Comparison of ENCODE assay signal across 11 cellular contexts in genomic region chr21:28793043-28793442, GRCh38.
A peak's percentile ranks its signal among the peaks of the same experiment; 100 is the strongest.
DNase-seq lines count a peak whose midpoint lies in the region; ATAC-seq and TF ChIP-seq lines count a peak whose summit lies in the region.
"Had no signal": no experiment of that assay in that cellular context is flagged by ENCODE, and none has a peak within 500 bp of the region (broad histone marks: within the 10 kb centered on the region; RNA-seq: fewer than 3 reads in every experiment).

No MANE protein-coding gene starts in this region.

- no peak overlapping the region for H3K4me3 ChIP-seq in Caco-2 (ENCODE audit: low read depth, low read length)
- no peak overlapping the region for H3K4me3 ChIP-seq in OCI-LY1 (ENCODE audit: low read depth, low read length, poor library complexity, severe bottlenecking)

- no peaks in the 10 kb centered on the region for H3K9me3 Mint-ChIP-seq in Caco-2 (ENCODE audit: unreplicated experiment)
- H3K9me3 Mint-ChIP-seq: T-helper 1 cell treated with Interleukin-12 subunit alpha and Interleukin-12 subunit beta and Interleukin-4 antibody, amounts not matched to agents 30 μg/mL and 1 μg/mL, for 36 hours had no signal

- no peak for DNase-seq in Caco-2
- DNase-seq in erythroblast (lab: John Stamatoyannopoulos, UW) = peak; percentile 27 to 34
- DNase-seq in midbrain (lab: John Stamatoyannopoulos, UW) = peak; percentile 37
- no peak for DNase-seq in OCI-M2 (lab: John Stamatoyannopoulos, UW; ENCODE audit: unreplicated experiment)
- no peak for DNase-seq in RPMI8226
- DNase-seq in caudate nucleus (lab: John Stamatoyannopoulos, UW) = no peak
- DNase-seq: activated gamma-delta T cell treated with Interleukin-2 at 50 U/mL for 16 hours, NCI-H1694 had no signal

- TF ChIP-seq CTCF in Caco-2 (IDR thresholded peaks at IDR 0.05; ENCODE audit: insufficient read depth in 1 of 2, low read depth in 1 of 2, low read length in 1 of 2, severe bottlenecking in 1 of 2, unreplicated experiment in 1 of 2) (peak; percentile 19 to 27), OCI-LY1 (IDR thresholded peaks at IDR 0.05; ENCODE audit: low read length) (peak; percentile 8; the same call in 1 of the 2 replicates)

- no peaks in the 10 kb centered on the region for H3K9me2 ChIP-seq in OCI-LY1 (ENCODE audit: low read depth, low read length)

- CTCF ChIA-PET in Caco-2 (lab: Charles Lee) = no interaction called here

- H3K27me3 ChIP-seq in Caco-2 (replicated peaks; ENCODE audit: control insufficient read depth, insufficient read depth, low read length) = no peaks in the 10 kb centered on the region
- H3K27me3 ChIP-seq in OCI-LY1 (ENCODE audit: insufficient read depth, low read length) = no peaks in the 10 kb centered on the region

- H3K4me1 Mint-ChIP-seq in Caco-2 (ENCODE audit: low read depth, unreplicated experiment) = no peaks in the 10 kb centered on the region

- H3K9me3 ChIP-seq in Caco-2 = no peaks in the 10 kb centered on the region
- H3K9me3 ChIP-seq in OCI-LY1 (ENCODE audit: low read length) = no peaks in the 10 kb centered on the region

- no peak overlapping the region for H3K4me2 ChIP-seq in OCI-LY1 (ENCODE audit: low read length)

- H3K27ac Mint-ChIP-seq in Caco-2 (ENCODE audit: unreplicated experiment) = no peak overlapping the region
- H3K27ac Mint-ChIP-seq: T-helper 1 cell treated with Interleukin-12 subunit alpha and Interleukin-12 subunit beta and Interleukin-4 antibody, amounts not matched to agents 30 μg/mL and 1 μg/mL, for 36 hours had no signal

- TF ChIP-seq POLR2A in erythroblast (IDR thresholded peaks at IDR 0.05; ENCODE audit: low read length) = no peak

- H3K4me1 ChIP-seq in Caco-2 = no peaks in the 10 kb centered on the region
- no peaks in the 10 kb centered on the region for H3K4me1 ChIP-seq in OCI-LY1 (ENCODE audit: insufficient read depth, low read length, severe bottlenecking)

- no peak overlapping the region for H2AFZ ChIP-seq in OCI-LY1 (ENCODE audit: low read length)

- H3F3A ChIP-seq in OCI-LY1 (ENCODE audit: insufficient read depth, low read length) = no peaks in the 10 kb centered on the region

- no peaks in the 10 kb centered on the region for H3K36me3 ChIP-seq in Caco-2 (ENCODE audit: control insufficient read depth, insufficient read depth, low read length)
- no peaks in the 10 kb centered on the region for H3K36me3 ChIP-seq in OCI-LY1 (ENCODE audit: insufficient read depth, low read length)

- no peaks in the 10 kb centered on the region for H3K36me3 Mint-ChIP-seq in Caco-2 (ENCODE audit: insufficient read depth, unreplicated experiment)

- H3K27ac ChIP-seq in OCI-LY1 (ENCODE audit: low read depth, low read length, poor library complexity, severe bottlenecking) (no peak overlapping the region), caudate nucleus (ENCODE audit: low read depth, low read length) (no peak overlapping the region)

- H3K4me3 Mint-ChIP-seq in Caco-2 (ENCODE audit: unreplicated experiment) = no peak overlapping the region
- H3K4me3 Mint-ChIP-seq: T-helper 1 cell treated with Interleukin-12 subunit alpha and Interleukin-12 subunit beta and Interleukin-4 antibody, amounts not matched to agents 30 μg/mL and 1 μg/mL, for 36 hours had no signal

- no TSS peak for BruUV-seq in Caco-2 (replicated peaks; lab: Mats Ljungman, UMichigan)

- POLR2A ChIA-PET in Caco-2 (lab: Charles Lee) = no interaction called here

- H3K9ac ChIP-seq in OCI-LY1 (ENCODE audit: low read length) = no peak overlapping the region

- H4K20me1 ChIP-seq in OCI-LY1 (ENCODE audit: insufficient read depth, low read length) = no peaks in the 10 kb centered on the region

- H3K27me3 Mint-ChIP-seq in Caco-2 (ENCODE audit: insufficient read depth, unreplicated experiment) = peaks cover 3% of the 10 kb centered on the region

- ATAC-seq in HG02884 (IDR thresholded peaks at IDR 0.05; ENCODE audit: unreplicated experiment) = no peak

- H3K79me2 ChIP-seq in OCI-LY1 (ENCODE audit: insufficient read depth, low read length) = no peaks in the 10 kb centered on the region

- intact Hi-C loops in Caco-2 (cut with micrococcal nuclease; ENCODE audit: unreplicated experiment) = loop anchor here (1.0 to 5.0 kb wide), 2 partner anchors 48 to 1036 kb away; no protein-coding TSS in a partner anchor

Comparison
In these comparisons a context has a peak if more than half of its experiments do, and no peak if none do; other contexts are left out.
1. DNase-seq: peak in erythroblast (2 of 2) and midbrain (single experiment); none in Caco-2 (0 of 2), OCI-M2 (single experiment), RPMI8226 (single experiment) and caudate nucleus (0 of 61).